14 cellular contexts compared by ENCODE assay signal in genomic region chr2:27638709-27639108, GRCh38. TPM values are rescaled to one million over a fixed set of nuclear protein-coding genes. Genes with fewer than 3 reads are reported as not detected.
A peak's percentile ranks its signal among the peaks of the same experiment; 100 is the strongest.
DNase-seq lines count a peak whose midpoint lies in the region; FAIRE-seq and TF ChIP-seq lines count a peak whose summit lies in the region.
"Had no signal": no experiment of that assay in that cellular context is flagged by ENCODE, and none has a peak within 500 bp of the region (broad histone marks: within the 10 kb centered on the region; RNA-seq: fewer than 3 reads in every experiment).

No MANE protein-coding gene starts in this region.

- H3K4me2 ChIP-seq in keratinocyte (ENCODE audit: control insufficient read depth, extremely low read depth, insufficient read depth, low read depth, low read length), result peak overlapping the region; percentile 61

- intact Hi-C loops in activated T-helper 1 cell treated with anti-CD3 and anti-CD28 coated beads, Interleukin-12 subunit alpha, Interleukin-12 subunit beta, Interleukin-2, Interleukin-4 antibody, amounts not matched to agents 30 ng/mL and 10 ng/mL and 1 ng/mL, durations not matched to agents 14 hours and 24 hours and 36 hours (cut with micrococcal nuclease), result loop anchor here (1.0 to 5.0 kb wide), 5 partner anchors 9 to 281 kb away; partner anchors contain the start of genes CCDC121, GPN1, GTF3C2 and SLC4A1AP

- no peak for TF ChIP-seq POLR2A in Peyer's patch (IDR thresholded peaks at IDR 0.05)

- peaks cover 19% of the 10 kb centered on the region for H3K4me1 Mint-ChIP-seq in activated T-helper 1 cell treated with anti-CD3 and anti-CD28 coated beads, Interleukin-12 subunit alpha, Interleukin-12 subunit beta, Interleukin-2, Interleukin-4 antibody, amounts not matched to agents 30 ng/mL and 10 ng/mL and 1 ng/mL, durations not matched to agents 14 hours and 24 hours and 36 hours (ENCODE audit: low read depth)

- peak overlapping the region in 1 of 3 experiments; percentile 45 for H3K4me3 ChIP-seq in keratinocyte (ENCODE audit: control insufficient read depth in 2 of 3, extremely low read depth in 1 of 3, insufficient read depth in 2 of 3, low read depth in 1 of 3, low read length in 3 of 3)
- H3K4me3 ChIP-seq in Peyer's patch, result no peak overlapping the region
- H3K4me3 ChIP-seq: mucosa of descending colon, thoracic aorta had no signal

- DNase-seq in AG20443 (ENCODE audit: low spot score) (peak; percentile 19), GM04504 (ENCODE audit: low read depth) (peak; percentile 69), keratinocyte (ENCODE audit: low read depth, low spot score) (peak; percentile 53), Peyer's patch (no peak), dermis blood vessel endothelial cell (no peak), cortex of kidney (lab: John Stamatoyannopoulos, UW) (no peak)
- no peak for DNase-seq in activated T-helper 1 cell treated with anti-CD3 and anti-CD28 coated beads, Interleukin-12 subunit alpha, Interleukin-12 subunit beta, Interleukin-2, Interleukin-4 antibody, amounts not matched to agents 30 ng/mL and 10 ng/mL and 1 ng/mL, durations not matched to agents 14 hours and 24 hours and 36 hours (ENCODE audit: low spot score)
- DNase-seq: activated effector memory CD4-positive, alpha-beta T cell treated with Interleukin-2 at 50 U/mL for 16 hours; mucosa of descending colon; NCI-H1417; NCI-H526; SIG-M5 had no signal

- no peak overlapping the region for H2AFZ ChIP-seq in keratinocyte (ENCODE audit: control insufficient read depth, low read length)

- H3K27ac ChIP-seq in keratinocyte (ENCODE audit: control insufficient read depth, insufficient read depth, low read length), result peak overlapping the region; percentile 84
- no peak overlapping the region for H3K27ac ChIP-seq in Peyer's patch
- H3K27ac ChIP-seq: thoracic aorta had no signal

- H3K36me3 ChIP-seq in keratinocyte (ENCODE audit: control insufficient read depth in 2 of 2, extremely low read depth in 1 of 2, insufficient read depth in 2 of 2, low read length in 2 of 2) (peaks cover 20 to 33% of the 10 kb centered on the region in 2 experiments), Peyer's patch (peaks cover 0 to 91% (median 0%) of the 10 kb centered on the region in 3 donors)

- dilution Hi-C loops in keratinocyte (cut with MboI; ENCODE audit: extremely low pct_ligation_motif_present, low sequenced_read_pairs), result no loop called here

- peak overlapping the region; percentile 66 for H3K4me3 Mint-ChIP-seq in activated T-helper 1 cell treated with anti-CD3 and anti-CD28 coated beads, Interleukin-12 subunit alpha, Interleukin-12 subunit beta, Interleukin-2, Interleukin-4 antibody, amounts not matched to agents 30 ng/mL and 10 ng/mL and 1 ng/mL, durations not matched to agents 14 hours and 24 hours and 36 hours
- H3K4me3 Mint-ChIP-seq: IgD-negative memory B cell had no signal

- H3K9me3 ChIP-seq in keratinocyte (ENCODE audit: control insufficient read depth, low read depth, low read length), result no peaks in the 10 kb centered on the region
- no peaks in the 10 kb centered on the region for H3K9me3 ChIP-seq in Peyer's patch
- H3K9me3 ChIP-seq: mucosa of descending colon, thoracic aorta had no signal

- no peak for TF ChIP-seq CTCF in keratinocyte (optimal IDR thresholded peaks at IDR 0.05 in 1 of 3, IDR thresholded peaks at IDR 0.05 in 1 of 3, conservative IDR thresholded peaks at IDR 0.05 in 1 of 3; ENCODE audit: extremely low read depth in 1 of 3, insufficient read depth in 2 of 3, low read length in 3 of 3)
- TF ChIP-seq CTCF in Peyer's patch (IDR thresholded peaks at IDR 0.05), result no peak

- H3K9me1 ChIP-seq in keratinocyte (ENCODE audit: control insufficient read depth, extremely low read depth, insufficient read depth, low read length), result no peaks in the 10 kb centered on the region

- no peaks in the 10 kb centered on the region for H3K9me3 Mint-ChIP-seq in activated T-helper 1 cell treated with anti-CD3 and anti-CD28 coated beads, Interleukin-12 subunit alpha, Interleukin-12 subunit beta, Interleukin-2, Interleukin-4 antibody, amounts not matched to agents 30 ng/mL and 10 ng/mL and 1 ng/mL, durations not matched to agents 14 hours and 24 hours and 36 hours
- H3K9me3 Mint-ChIP-seq: IgD-negative memory B cell had no signal

- peaks cover 52% of the 10 kb centered on the region for H3K36me3 Mint-ChIP-seq in activated T-helper 1 cell treated with anti-CD3 and anti-CD28 coated beads, Interleukin-12 subunit alpha, Interleukin-12 subunit beta, Interleukin-2, Interleukin-4 antibody, amounts not matched to agents 30 ng/mL and 10 ng/mL and 1 ng/mL, durations not matched to agents 14 hours and 24 hours and 36 hours (ENCODE audit: low read depth)

- no peaks in the 10 kb centered on the region for H3K79me2 ChIP-seq in keratinocyte (ENCODE audit: control insufficient read depth, insufficient read depth, low read length)

- H3K27ac Mint-ChIP-seq in activated T-helper 1 cell treated with anti-CD3 and anti-CD28 coated beads, Interleukin-12 subunit alpha, Interleukin-12 subunit beta, Interleukin-2, Interleukin-4 antibody, amounts not matched to agents 30 ng/mL and 10 ng/mL and 1 ng/mL, durations not matched to agents 14 hours and 24 hours and 36 hours, result peak overlapping the region; percentile 91
- H3K27ac Mint-ChIP-seq: IgD-negative memory B cell had no signal

- no peaks in the 10 kb centered on the region for H3K27me3 Mint-ChIP-seq in activated T-helper 1 cell treated with anti-CD3 and anti-CD28 coated beads, Interleukin-12 subunit alpha, Interleukin-12 subunit beta, Interleukin-2, Interleukin-4 antibody, amounts not matched to agents 30 ng/mL and 10 ng/mL and 1 ng/mL, durations not matched to agents 14 hours and 24 hours and 36 hours (ENCODE audit: insufficient read depth)
- H3K27me3 Mint-ChIP-seq: IgD-negative memory B cell had no signal

- H4K20me1 ChIP-seq in keratinocyte (ENCODE audit: control insufficient read depth, extremely low read depth, insufficient read depth, low read length), result no peaks in the 10 kb centered on the region

- FAIRE-seq in keratinocyte (lab: Jason Lieb, UNC), result peak; percentile 55

- H3K4me1 ChIP-seq in keratinocyte (ENCODE audit: control insufficient read depth, extremely low read depth, insufficient read depth, low read length), result peaks cover 26% of the 10 kb centered on the region
- no peaks in the 10 kb centered on the region for H3K4me1 ChIP-seq in Peyer's patch

- peak overlapping the region; percentile 39 for H3K9ac ChIP-seq in keratinocyte (ENCODE audit: control insufficient read depth, extremely low read depth, insufficient read depth, low read length)

- H3K27me3 ChIP-seq in keratinocyte (ENCODE audit: control insufficient read depth, extremely low read depth, insufficient read depth, low read length), result no peaks in the 10 kb centered on the region
- H3K27me3 ChIP-seq in Peyer's patch, result no peaks in the 10 kb centered on the region

RNA-seq across cellular contexts. Expression of gene GPN1, which starts 9.9 kb away (rescaled TPM):
- total RNA-seq in activated T-helper 1 cell treated with anti-CD3 and anti-CD28 coated beads, Interleukin-12 subunit alpha, Interleukin-12 subunit beta, Interleukin-2, Interleukin-4 antibody, amounts not matched to agents 30 ng/mL and 10 ng/mL and 1 ng/mL, durations not matched to agents 14 hours and 24 hours and 36 hours, result 48.3 and 51.0 TPM in 2 replicates
- 77.8 to 103 TPM (median 85.7 TPM) in 3 replicates for polyA plus RNA-seq in keratinocyte
- polyA plus RNA-seq in keratinocyte (2011; ENCODE audit: low read depth), result 56.9 TPM
- polyA plus RNA-seq in keratinocyte (2011; cell fraction: cytosol; rRNA removed), result 60.5 and 106 TPM in 2 replicates
- polyA plus RNA-seq in keratinocyte (2011; cell fraction: nucleus; rRNA removed), result 60.4 and 65.4 TPM in 2 replicates
- polyA plus RNA-seq in keratinocyte (2012; ENCODE audit: low replicate concordance), result 37.4 and 68.4 TPM in 2 replicates
- polyA minus RNA-seq in keratinocyte, result 42.3 to 76.8 TPM (median 65.0 TPM) in 3 replicates
- 58.7 TPM for polyA minus RNA-seq in keratinocyte (2011; cell fraction: cytosol; rRNA and poly(A)+ RNA removed)
- polyA minus RNA-seq in keratinocyte (2011; cell fraction: nucleus; rRNA and poly(A)+ RNA removed), result 47.4 and 91.5 TPM in 2 replicates
- 10 to 100 TPM; 12.3 to 27.7 (median 19.7) TPM for total RNA-seq in Peyer's patch
- 40.5 and 44.9 TPM in 2 replicates for total RNA-seq in dermis blood vessel endothelial cell

RNA-seq across cellular contexts. Expression of gene CCDC121, which starts 9.9 kb away (rescaled TPM):
- total RNA-seq in activated T-helper 1 cell treated with anti-CD3 and anti-CD28 coated beads, Interleukin-12 subunit alpha, Interleukin-12 subunit beta, Interleukin-2, Interleukin-4 antibody, amounts not matched to agents 30 ng/mL and 10 ng/mL and 1 ng/mL, durations not matched to agents 14 hours and 24 hours and 36 hours, result 0.66 and 1.3 TPM in 2 replicates
- polyA plus RNA-seq in keratinocyte, result 0.86 to 1.1 TPM (median 1.1 TPM) in 3 replicates
- polyA plus RNA-seq in keratinocyte (2011; ENCODE audit: low read depth), result 0.70 TPM
- polyA plus RNA-seq in keratinocyte (2011; cell fraction: cytosol; rRNA removed), result 0.40 and 0.89 TPM in 2 replicates
- polyA plus RNA-seq in keratinocyte (2011; cell fraction: nucleus; rRNA removed), result 2.1 TPM in 2 replicates
- 0.83 and 1.00 TPM in 2 replicates for polyA plus RNA-seq in keratinocyte (2012; ENCODE audit: low replicate concordance)
- 0.66 to 1.0 TPM (median 0.69 TPM) in 3 replicates for polyA minus RNA-seq in keratinocyte
- not detected for polyA minus RNA-seq in keratinocyte (2011; cell fraction: cytosol; rRNA and poly(A)+ RNA removed)
- 4.0 and 5.7 TPM in 2 replicates for polyA minus RNA-seq in keratinocyte (2011; cell fraction: nucleus; rRNA and poly(A)+ RNA removed)
- total RNA-seq in Peyer's patch (10 to 100 TPM in 1 of 4 donors, 1 to 10 TPM in 3; 1.8 to 11.6 (median 2.5) TPM), dermis blood vessel endothelial cell (2.7 and 2.8 TPM in 2 replicates)

RNA-seq across cellular contexts. Expression of gene SUPT7L, which starts 24.7 kb away (rescaled TPM):
- total RNA-seq in activated T-helper 1 cell treated with anti-CD3 and anti-CD28 coated beads, Interleukin-12 subunit alpha, Interleukin-12 subunit beta, Interleukin-2, Interleukin-4 antibody, amounts not matched to agents 30 ng/mL and 10 ng/mL and 1 ng/mL, durations not matched to agents 14 hours and 24 hours and 36 hours, result 32.5 and 35.2 TPM in 2 replicates
- polyA plus RNA-seq in keratinocyte, result 30.4 to 39.8 TPM (median 38.5 TPM) in 3 replicates
- polyA plus RNA-seq in keratinocyte (2011; ENCODE audit: low read depth), result 9.7 TPM
- polyA plus RNA-seq in keratinocyte (2011; cell fraction: cytosol; rRNA removed), result 19.8 and 27.1 TPM in 2 replicates
- polyA plus RNA-seq in keratinocyte (2011; cell fraction: nucleus; rRNA removed), result 110 and 119 TPM in 2 replicates
- polyA plus RNA-seq in keratinocyte (2012; ENCODE audit: low replicate concordance), result 20.7 and 21.2 TPM in 2 replicates
- 21.2 to 31.2 TPM (median 31.2 TPM) in 3 replicates for polyA minus RNA-seq in keratinocyte
- polyA minus RNA-seq in keratinocyte (2011; cell fraction: cytosol; rRNA and poly(A)+ RNA removed), result 15.7 TPM
- polyA minus RNA-seq in keratinocyte (2011; cell fraction: nucleus; rRNA and poly(A)+ RNA removed), result 28.8 and 34.4 TPM in 2 replicates
- total RNA-seq in Peyer's patch (10 to 100 TPM; 28.2 to 46.2 (median 40.2) TPM), dermis blood vessel endothelial cell (14.8 and 27.6 TPM in 2 replicates)

RNA-seq across cellular contexts. Expression of gene SLC4A1AP, which starts 25.0 kb away (rescaled TPM):
- total RNA-seq in activated T-helper 1 cell treated with anti-CD3 and anti-CD28 coated beads, Interleukin-12 subunit alpha, Interleukin-12 subunit beta, Interleukin-2, Interleukin-4 antibody, amounts not matched to agents 30 ng/mL and 10 ng/mL and 1 ng/mL, durations not matched to agents 14 hours and 24 hours and 36 hours, result 29.7 and 29.8 TPM in 2 replicates
- 10.3 to 17.0 TPM (median 13.5 TPM) in 3 replicates for polyA plus RNA-seq in keratinocyte
- polyA plus RNA-seq in keratinocyte (2011; ENCODE audit: low read depth), result 56.3 TPM
- 12.6 and 15.0 TPM in 2 replicates for polyA plus RNA-seq in keratinocyte (2011; cell fraction: cytosol; rRNA removed)
- 20.6 and 27.6 TPM in 2 replicates for polyA plus RNA-seq in keratinocyte (2011; cell fraction: nucleus; rRNA removed)
- 19.9 and 24.1 TPM in 2 replicates for polyA plus RNA-seq in keratinocyte (2012; ENCODE audit: low replicate concordance)
- 5.0 to 6.8 TPM (median 6.0 TPM) in 3 replicates for polyA minus RNA-seq in keratinocyte
- polyA minus RNA-seq in keratinocyte (2011; cell fraction: cytosol; rRNA and poly(A)+ RNA removed), result 10.7 TPM
- 8.3 and 10.8 TPM in 2 replicates for polyA minus RNA-seq in keratinocyte (2011; cell fraction: nucleus; rRNA and poly(A)+ RNA removed)
- 10 to 100 TPM; 18.6 to 47.0 (median 21.9) TPM for total RNA-seq in Peyer's patch
- 31.3 and 39.2 TPM in 2 replicates for total RNA-seq in dermis blood vessel endothelial cell

RNA-seq across cellular contexts. Expression of gene ZNF512, which starts 55.9 kb away (rescaled TPM):
- total RNA-seq in activated T-helper 1 cell treated with anti-CD3 and anti-CD28 coated beads, Interleukin-12 subunit alpha, Interleukin-12 subunit beta, Interleukin-2, Interleukin-4 antibody, amounts not matched to agents 30 ng/mL and 10 ng/mL and 1 ng/mL, durations not matched to agents 14 hours and 24 hours and 36 hours, result 24.6 and 25.0 TPM in 2 replicates
- polyA plus RNA-seq in keratinocyte, result 10.3 to 16.6 TPM (median 11.0 TPM) in 3 replicates
- 4.8 TPM for polyA plus RNA-seq in keratinocyte (2011; ENCODE audit: low read depth)
- 8.1 and 13.5 TPM in 2 replicates for polyA plus RNA-seq in keratinocyte (2011; cell fraction: cytosol; rRNA removed)
- polyA plus RNA-seq in keratinocyte (2011; cell fraction: nucleus; rRNA removed), result 28.6 and 35.9 TPM in 2 replicates
- 4.1 and 10.1 TPM in 2 replicates for polyA plus RNA-seq in keratinocyte (2012; ENCODE audit: low replicate concordance)
- polyA minus RNA-seq in keratinocyte, result 2.2 to 22.2 TPM (median 8.0 TPM) in 3 replicates
- polyA minus RNA-seq in keratinocyte (2011; cell fraction: cytosol; rRNA and poly(A)+ RNA removed), result 7.5 TPM
- polyA minus RNA-seq in keratinocyte (2011; cell fraction: nucleus; rRNA and poly(A)+ RNA removed), result 5.6 and 9.5 TPM in 2 replicates
- total RNA-seq in Peyer's patch (100 to 1,000 TPM in 1 of 4 donors, 10 to 100 TPM in 3; 29.1 to 115 (median 37.1) TPM), dermis blood vessel endothelial cell (23.5 and 34.2 TPM in 2 replicates)

Comparison
In these comparisons a context has a peak if more than half of its experiments do, and no peak if none do; other contexts are left out.
1. DNase-seq: peak in AG20443 (single experiment), GM04504 (single experiment) and keratinocyte (single experiment); none in activated T-helper 1 cell treated with anti-CD3 and anti-CD28 coated beads, Interleukin-12 subunit alpha, Interleukin-12 subunit beta, Interleukin-2, Interleukin-4 antibody, amounts not matched to agents 30 ng/mL and 10 ng/mL and 1 ng/mL, durations not matched to agents 14 hours and 24 hours and 36 hours (single experiment), Peyer's patch (0 of 3), dermis blood vessel endothelial cell (single experiment) and cortex of kidney (single experiment).